2 cellular contexts compared by ENCODE assay signal in the genomic region with DNA sequence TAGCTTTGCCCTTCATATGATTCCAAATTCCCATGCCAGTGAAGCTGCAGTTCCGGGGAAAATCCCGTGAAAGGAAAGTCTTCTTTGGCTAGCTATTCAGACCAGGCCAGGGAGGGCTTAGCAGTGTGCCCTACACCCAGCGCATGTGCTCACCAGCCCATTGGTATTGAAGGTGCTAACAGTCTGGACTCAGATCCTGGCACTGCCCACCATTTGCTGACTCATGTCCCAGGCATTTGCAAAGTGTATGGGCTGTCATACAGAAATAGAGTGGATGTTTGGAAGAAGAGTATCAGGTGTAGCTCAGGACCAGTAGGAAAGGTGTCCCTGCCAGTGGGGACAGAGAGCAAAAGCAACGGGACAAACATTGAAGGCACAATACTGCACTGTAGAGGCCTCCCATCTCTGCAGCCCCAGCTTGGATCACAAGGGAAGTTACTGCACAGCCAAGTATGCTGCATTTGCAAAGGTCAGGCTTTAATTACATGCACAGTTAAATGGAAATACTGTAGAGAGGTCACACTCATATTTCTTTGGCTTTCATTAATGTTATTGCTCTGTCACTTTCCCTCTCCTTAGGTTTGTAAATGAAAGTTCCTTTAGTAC.
TF ChIP-seq lines count a peak whose summit lies in the region.

No MANE protein-coding gene starts in this region.

TF ChIP-seq in GM23338, 12 proteins besides CTCF, POLR2A, EP300 and RAD21 (continues in another document):
- TF ChIP-seq, protein P1, sequence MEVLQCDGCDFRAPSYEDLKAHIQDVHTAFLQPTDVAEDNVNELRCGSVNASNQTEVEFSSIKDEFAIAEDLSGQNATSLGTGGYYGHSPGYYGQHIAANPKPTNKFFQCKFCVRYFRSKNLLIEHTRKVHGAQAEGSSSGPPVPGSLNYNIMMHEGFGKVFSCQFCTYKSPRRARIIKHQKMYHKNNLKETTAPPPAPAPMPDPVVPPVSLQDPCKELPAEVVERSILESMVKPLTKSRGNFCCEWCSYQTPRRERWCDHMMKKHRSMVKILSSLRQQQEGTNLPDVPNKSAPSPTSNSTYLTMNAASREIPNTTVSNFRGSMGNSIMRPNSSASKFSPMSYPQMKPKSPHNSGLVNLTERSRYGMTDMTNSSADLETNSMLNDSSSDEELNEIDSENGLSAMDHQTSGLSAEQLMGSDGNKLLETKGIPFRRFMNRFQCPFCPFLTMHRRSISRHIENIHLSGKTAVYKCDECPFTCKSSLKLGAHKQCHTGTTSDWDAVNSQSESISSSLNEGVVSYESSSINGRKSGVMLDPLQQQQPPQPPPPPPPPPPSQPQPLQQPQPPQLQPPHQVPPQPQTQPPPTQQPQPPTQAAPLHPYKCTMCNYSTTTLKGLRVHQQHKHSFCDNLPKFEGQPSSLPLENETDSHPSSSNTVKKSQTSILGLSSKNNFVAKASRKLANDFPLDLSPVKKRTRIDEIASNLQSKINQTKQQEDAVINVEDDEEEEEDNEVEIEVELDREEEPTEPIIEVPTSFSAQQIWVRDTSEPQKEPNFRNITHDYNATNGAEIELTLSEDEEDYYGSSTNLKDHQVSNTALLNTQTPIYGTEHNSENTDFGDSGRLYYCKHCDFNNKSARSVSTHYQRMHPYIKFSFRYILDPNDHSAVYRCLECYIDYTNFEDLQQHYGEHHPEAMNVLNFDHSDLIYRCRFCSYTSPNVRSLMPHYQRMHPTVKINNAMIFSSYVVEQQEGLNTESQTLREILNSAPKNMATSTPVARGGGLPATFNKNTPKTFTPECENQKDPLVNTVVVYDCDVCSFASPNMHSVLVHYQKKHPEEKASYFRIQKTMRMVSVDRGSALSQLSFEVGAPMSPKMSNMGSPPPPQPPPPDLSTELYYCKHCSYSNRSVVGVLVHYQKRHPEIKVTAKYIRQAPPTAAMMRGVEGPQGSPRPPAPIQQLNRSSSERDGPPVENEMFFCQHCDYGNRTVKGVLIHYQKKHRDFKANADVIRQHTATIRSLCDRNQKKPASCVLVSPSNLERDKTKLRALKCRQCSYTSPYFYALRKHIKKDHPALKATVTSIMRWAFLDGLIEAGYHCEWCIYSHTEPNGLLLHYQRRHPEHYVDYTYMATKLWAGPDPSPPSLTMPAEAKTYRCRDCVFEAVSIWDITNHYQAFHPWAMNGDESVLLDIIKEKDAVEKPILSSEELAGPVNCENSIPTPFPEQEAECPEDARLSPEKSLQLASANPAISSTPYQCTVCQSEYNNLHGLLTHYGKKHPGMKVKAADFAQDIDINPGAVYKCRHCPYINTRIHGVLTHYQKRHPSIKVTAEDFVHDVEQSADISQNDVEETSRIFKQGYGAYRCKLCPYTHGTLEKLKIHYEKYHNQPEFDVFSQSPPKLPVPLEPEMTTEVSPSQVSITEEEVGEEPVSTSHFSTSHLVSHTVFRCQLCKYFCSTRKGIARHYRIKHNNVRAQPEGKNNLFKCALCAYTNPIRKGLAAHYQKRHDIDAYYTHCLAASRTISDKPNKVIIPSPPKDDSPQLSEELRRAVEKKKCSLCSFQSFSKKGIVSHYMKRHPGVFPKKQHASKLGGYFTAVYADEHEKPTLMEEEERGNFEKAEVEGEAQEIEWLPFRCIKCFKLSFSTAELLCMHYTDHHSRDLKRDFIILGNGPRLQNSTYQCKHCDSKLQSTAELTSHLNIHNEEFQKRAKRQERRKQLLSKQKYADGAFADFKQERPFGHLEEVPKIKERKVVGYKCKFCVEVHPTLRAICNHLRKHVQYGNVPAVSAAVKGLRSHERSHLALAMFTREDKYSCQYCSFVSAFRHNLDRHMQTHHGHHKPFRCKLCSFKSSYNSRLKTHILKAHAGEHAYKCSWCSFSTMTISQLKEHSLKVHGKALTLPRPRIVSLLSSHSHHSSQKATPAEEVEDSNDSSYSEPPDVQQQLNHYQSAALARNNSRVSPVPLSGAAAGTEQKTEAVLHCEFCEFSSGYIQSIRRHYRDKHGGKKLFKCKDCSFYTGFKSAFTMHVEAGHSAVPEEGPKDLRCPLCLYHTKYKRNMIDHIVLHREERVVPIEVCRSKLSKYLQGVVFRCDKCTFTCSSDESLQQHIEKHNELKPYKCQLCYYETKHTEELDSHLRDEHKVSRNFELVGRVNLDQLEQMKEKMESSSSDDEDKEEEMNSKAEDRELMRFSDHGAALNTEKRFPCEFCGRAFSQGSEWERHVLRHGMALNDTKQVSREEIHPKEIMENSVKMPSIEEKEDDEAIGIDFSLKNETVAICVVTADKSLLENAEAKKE (CRISPR knock-in tag; IDR thresholded peaks at IDR 0.05) = no peak
- TF ChIP-seq EZH2phosphoT487 (IDR thresholded peaks at IDR 0.05; ENCODE audit: unreplicated experiment) (no peak), CREB1 (CRISPR knock-in tag; IDR thresholded peaks at IDR 0.05; ENCODE audit: low read depth) (no peak), POLR2AphosphoS5 (IDR thresholded peaks at IDR 0.05; ENCODE audit: low read depth) (no peak), NANOG (IDR thresholded peaks at IDR 0.05; ENCODE audit: borderline replicate concordance) (no peak), ZNF331 (CRISPR knock-in tag; IDR thresholded peaks at IDR 0.05; ENCODE audit: low read depth) (no peak), ZNF114 (CRISPR knock-in tag; IDR thresholded peaks at IDR 0.05) (no peak)
- TF ChIP-seq, protein P2, sequence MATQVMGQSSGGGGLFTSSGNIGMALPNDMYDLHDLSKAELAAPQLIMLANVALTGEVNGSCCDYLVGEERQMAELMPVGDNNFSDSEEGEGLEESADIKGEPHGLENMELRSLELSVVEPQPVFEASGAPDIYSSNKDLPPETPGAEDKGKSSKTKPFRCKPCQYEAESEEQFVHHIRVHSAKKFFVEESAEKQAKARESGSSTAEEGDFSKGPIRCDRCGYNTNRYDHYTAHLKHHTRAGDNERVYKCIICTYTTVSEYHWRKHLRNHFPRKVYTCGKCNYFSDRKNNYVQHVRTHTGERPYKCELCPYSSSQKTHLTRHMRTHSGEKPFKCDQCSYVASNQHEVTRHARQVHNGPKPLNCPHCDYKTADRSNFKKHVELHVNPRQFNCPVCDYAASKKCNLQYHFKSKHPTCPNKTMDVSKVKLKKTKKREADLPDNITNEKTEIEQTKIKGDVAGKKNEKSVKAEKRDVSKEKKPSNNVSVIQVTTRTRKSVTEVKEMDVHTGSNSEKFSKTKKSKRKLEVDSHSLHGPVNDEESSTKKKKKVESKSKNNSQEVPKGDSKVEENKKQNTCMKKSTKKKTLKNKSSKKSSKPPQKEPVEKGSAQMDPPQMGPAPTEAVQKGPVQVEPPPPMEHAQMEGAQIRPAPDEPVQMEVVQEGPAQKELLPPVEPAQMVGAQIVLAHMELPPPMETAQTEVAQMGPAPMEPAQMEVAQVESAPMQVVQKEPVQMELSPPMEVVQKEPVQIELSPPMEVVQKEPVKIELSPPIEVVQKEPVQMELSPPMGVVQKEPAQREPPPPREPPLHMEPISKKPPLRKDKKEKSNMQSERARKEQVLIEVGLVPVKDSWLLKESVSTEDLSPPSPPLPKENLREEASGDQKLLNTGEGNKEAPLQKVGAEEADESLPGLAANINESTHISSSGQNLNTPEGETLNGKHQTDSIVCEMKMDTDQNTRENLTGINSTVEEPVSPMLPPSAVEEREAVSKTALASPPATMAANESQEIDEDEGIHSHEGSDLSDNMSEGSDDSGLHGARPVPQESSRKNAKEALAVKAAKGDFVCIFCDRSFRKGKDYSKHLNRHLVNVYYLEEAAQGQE (IDR thresholded peaks at IDR 0.05; ENCODE audit: unreplicated experiment) = no peak
- TF ChIP-seq, protein P3, sequence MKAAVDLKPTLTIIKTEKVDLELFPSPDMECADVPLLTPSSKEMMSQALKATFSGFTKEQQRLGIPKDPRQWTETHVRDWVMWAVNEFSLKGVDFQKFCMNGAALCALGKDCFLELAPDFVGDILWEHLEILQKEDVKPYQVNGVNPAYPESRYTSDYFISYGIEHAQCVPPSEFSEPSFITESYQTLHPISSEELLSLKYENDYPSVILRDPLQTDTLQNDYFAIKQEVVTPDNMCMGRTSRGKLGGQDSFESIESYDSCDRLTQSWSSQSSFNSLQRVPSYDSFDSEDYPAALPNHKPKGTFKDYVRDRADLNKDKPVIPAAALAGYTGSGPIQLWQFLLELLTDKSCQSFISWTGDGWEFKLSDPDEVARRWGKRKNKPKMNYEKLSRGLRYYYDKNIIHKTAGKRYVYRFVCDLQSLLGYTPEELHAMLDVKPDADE (IDR thresholded peaks at IDR 0.05) = no peak

TF ChIP-seq in H1, 55 proteins besides CTCF, POLR2A, EP300 and RAD21:
- TF ChIP-seq TAF7 (optimal IDR thresholded peaks at IDR 0.05; ENCODE audit: borderline replicate concordance, low read depth, low read length) (no peak), SP4 (IDR thresholded peaks at IDR 0.05; ENCODE audit: low read length) (no peak), PHF8 (conservative IDR thresholded peaks at IDR 0.05; ENCODE audit: low read depth, low read length) (no peak), TCF12 (IDR thresholded peaks at IDR 0.05; ENCODE audit: low read depth, low read length) (no peak), RXRA (IDR thresholded peaks at IDR 0.05; ENCODE audit: insufficient read depth, low read depth, low read length) (no peak), ASH2L (IDR thresholded peaks at IDR 0.05; ENCODE audit: low read length) (no peak), SIRT6 (IDR thresholded peaks at IDR 0.05; ENCODE audit: low read length) (no peak), SP2 (IDR thresholded peaks at IDR 0.05; ENCODE audit: low read length) (no peak), RNF2 (IDR thresholded peaks at IDR 0.05; ENCODE audit: borderline replicate concordance, low read depth, low read length, missing control alignments, poor library complexity, severe bottlenecking) (no peak), CTBP2 (IDR thresholded peaks at IDR 0.05; ENCODE audit: borderline replicate concordance, insufficient read depth, insufficient read length, low read length) (no peak), EZH2 (IDR thresholded peaks at IDR 0.05; ENCODE audit: low read depth, low read length, severe bottlenecking) (no peak), CHD1 (IDR thresholded peaks at IDR 0.05; ENCODE audit: low read depth, low read length) (no peak), SIX5 (IDR thresholded peaks at IDR 0.05; ENCODE audit: low read depth, low read length) (no peak), RFX5 (IDR thresholded peaks at IDR 0.05; ENCODE audit: borderline replicate concordance, low read depth, low read length) (no peak), JUN (IDR thresholded peaks at IDR 0.05; ENCODE audit: low read depth, low read length) (no peak), SUZ12 (IDR thresholded peaks at IDR 0.05; ENCODE audit: low read length) (no peak), NANOG (IDR thresholded peaks at IDR 0.05; ENCODE audit: insufficient read depth, low read depth, low read length, poor library complexity, severe bottlenecking) (no peak), SAP30 (IDR thresholded peaks at IDR 0.05; ENCODE audit: insufficient read depth, insufficient replicate concordance, low read length) (no peak), E2F6 (IDR thresholded peaks at IDR 0.05) (no peak)
- TF ChIP-seq, protein P4, sequence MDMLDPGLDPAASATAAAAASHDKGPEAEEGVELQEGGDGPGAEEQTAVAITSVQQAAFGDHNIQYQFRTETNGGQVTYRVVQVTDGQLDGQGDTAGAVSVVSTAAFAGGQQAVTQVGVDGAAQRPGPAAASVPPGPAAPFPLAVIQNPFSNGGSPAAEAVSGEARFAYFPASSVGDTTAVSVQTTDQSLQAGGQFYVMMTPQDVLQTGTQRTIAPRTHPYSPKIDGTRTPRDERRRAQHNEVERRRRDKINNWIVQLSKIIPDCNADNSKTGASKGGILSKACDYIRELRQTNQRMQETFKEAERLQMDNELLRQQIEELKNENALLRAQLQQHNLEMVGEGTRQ (IDR thresholded peaks at IDR 0.05; ENCODE audit: low read length) = no peak
